Comparison of ENCODE assay signal across 27 cellular contexts in the genomic region with DNA sequence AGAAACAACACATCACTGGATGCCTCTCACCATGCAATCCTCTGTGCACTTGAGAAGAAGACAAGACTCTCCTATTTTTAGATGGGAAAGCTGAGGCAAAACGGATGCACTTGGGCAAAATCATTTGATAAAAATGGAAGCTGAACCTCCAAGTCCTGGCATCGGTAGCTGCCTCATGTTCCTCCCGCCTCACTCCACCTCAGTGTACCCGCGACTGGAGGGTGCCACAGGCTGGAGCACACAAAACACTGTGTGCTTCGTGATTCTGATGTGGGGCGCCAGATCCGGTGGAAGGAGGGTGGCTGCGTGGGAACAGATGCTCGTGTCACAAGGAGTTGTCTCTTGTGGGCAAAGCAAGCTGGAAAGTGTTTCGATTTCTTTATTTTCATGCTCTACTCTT. TPM values are rescaled to one million over a fixed set of nuclear protein-coding genes. Genes with fewer than 3 reads are reported as not detected.
DNase-seq lines count a peak whose midpoint lies in the region; ATAC-seq and TF ChIP-seq lines count a peak whose summit lies in the region.
"Had no signal": no experiment of that assay in that cellular context is flagged by ENCODE, and none has a peak within 500 bp of the region (broad histone marks: within the 10 kb centered on the region; RNA-seq: fewer than 3 reads in every experiment).

No MANE protein-coding gene starts in this region.

- H3K36me3 ChIP-seq in left ventricle myocardium inferior: no peaks in the 10 kb centered on the region
- H3K36me3 ChIP-seq in heart right ventricle: no peaks in the 10 kb centered on the region
- no peaks in the 10 kb centered on the region for H3K36me3 ChIP-seq in trophoblast cell (ENCODE audit: control insufficient read depth in 1 of 2, insufficient read depth in 2 of 2, low read length in 2 of 2)
- H3K36me3 ChIP-seq in thymus (ENCODE audit: control insufficient read depth, insufficient read depth): no peaks in the 10 kb centered on the region
- H3K36me3 ChIP-seq: MG63, Peyer's patch had no signal

- H3K9ac ChIP-seq in trophoblast cell (ENCODE audit: low read length): no peak overlapping the region
- H3K9ac ChIP-seq: GM23248 had no signal

- H3K18ac ChIP-seq in trophoblast cell (ENCODE audit: low read length): no peak overlapping the region

- H3K4me3 ChIP-seq in left ventricle myocardium inferior: no peak overlapping the region
- H3K4me3 ChIP-seq in heart right ventricle: no peak overlapping the region
- H3K4me3 ChIP-seq in trophoblast cell (ENCODE audit: low read depth, low read length): peak overlapping the region; percentile 42
- no peak overlapping the region for H3K4me3 ChIP-seq in thymus (ENCODE audit: low read length)
- H3K4me3 ChIP-seq: GM23248, K562, MG63, Peyer's patch had no signal

- H3K27ac ChIP-seq in left ventricle myocardium inferior (replicated peaks) (peak overlapping the region; percentile 12), heart right ventricle (peak overlapping the region in 3 of 10 donors; percentile 31 to 35 (median 32)), trophoblast cell (ENCODE audit: low read depth, low read length) (no peak overlapping the region), thymus (ENCODE audit: low read depth) (peak overlapping the region; percentile 56)
- H3K27ac ChIP-seq: 22Rv1, GM23248, Peyer's patch had no signal

- 86% methylated on average over 11 of the region's 11 CpGs for WGBS in heart right ventricle, 2 donors
- WGBS in trophoblast cell (ENCODE audit: extremely low coverage, insufficient coverage, insufficient read length): no CpG with 5 or more reads among the region's 11 CpGs
- WGBS in thymus: 93% methylated on average over 11 of the region's 11 CpGs

- H3K79me1 ChIP-seq in trophoblast cell (ENCODE audit: low read length): peaks cover 4% of the 10 kb centered on the region

- H3K27me3 ChIP-seq in left ventricle myocardium inferior (ENCODE audit: low read depth) (no peaks in the 10 kb centered on the region), heart right ventricle (no peaks in the 10 kb centered on the region), trophoblast cell (ENCODE audit: insufficient read depth, low read length) (no peaks in the 10 kb centered on the region), thymus (ENCODE audit: control insufficient read depth, insufficient read depth) (no peaks in the 10 kb centered on the region)
- H3K27me3 ChIP-seq: MG63, Peyer's patch had no signal

- intact Hi-C loops in left ventricle myocardium inferior (cut with micrococcal nuclease) (no loop called here), heart right ventricle (cut with DNase I) (no loop called here)

- H2BK12ac ChIP-seq in trophoblast cell (ENCODE audit: low read length): peak overlapping the region; percentile 31

- peak overlapping the region; percentile 1 for H4K91ac ChIP-seq in trophoblast cell (ENCODE audit: low read depth, low read length)

- H3K14ac ChIP-seq in trophoblast cell (ENCODE audit: low read length): no peak overlapping the region

- DNase-seq in left ventricle myocardium inferior (no peak), heart right ventricle (no peak), middle frontal gyrus (ENCODE audit: extremely low spot score, low spot score) (peak; percentile 74), trophoblast cell (no peak), AG20443 (ENCODE audit: low spot score) (no peak), NCI-H2107 treated with DMSO at 0.1 percent for 48 hours (lab: John Stamatoyannopoulos, UW; ENCODE audit: unreplicated experiment) (no peak)
- DNase-seq: AML-193; C1 segment of cervical spinal cord; CD8-positive, alpha-beta T cell; DND-41; H9; HFFc6; NCI-H1436; NCI-H1930; NCI-H2227 treated with DMSO at 0.1 percent for 48 hours; NCI-H510A treated with DMSO at 0.1 percent for 48 hours; NCI-H774; Peyer's patch had no signal

- H4K8ac ChIP-seq in trophoblast cell (ENCODE audit: low read depth, low read length): no peak overlapping the region

- ATAC-seq in heart right ventricle: no peak
- ATAC-seq in HG03342 (IDR thresholded peaks at IDR 0.05; ENCODE audit: unreplicated experiment): no peak
- ATAC-seq: CD8-positive, alpha-beta T cell; HepG2; K562 had no signal

- no peak overlapping the region for H4K12ac ChIP-seq in trophoblast cell (ENCODE audit: low read depth, low read length)

- H2BK5ac ChIP-seq in trophoblast cell (ENCODE audit: low read depth, low read length, poor library complexity): no peak overlapping the region

- TF ChIP-seq CTCF in left ventricle myocardium inferior (IDR thresholded peaks at IDR 0.05; ENCODE audit: borderline replicate concordance) (no peak), heart right ventricle (IDR thresholded peaks at IDR 0.05) (no peak)

- no peak overlapping the region for H3K23ac ChIP-seq in trophoblast cell (ENCODE audit: low read length)

- H3K9me3 ChIP-seq in left ventricle myocardium inferior (replicated peaks): no peaks in the 10 kb centered on the region
- no peaks in the 10 kb centered on the region for H3K9me3 ChIP-seq in heart right ventricle
- H3K9me3 ChIP-seq in trophoblast cell (ENCODE audit: insufficient read depth, low read depth, low read length): no peaks in the 10 kb centered on the region
- no peaks in the 10 kb centered on the region for H3K9me3 ChIP-seq in thymus (ENCODE audit: control insufficient read depth)
- H3K9me3 ChIP-seq: MG63, Peyer's patch had no signal

- no peak overlapping the region for H3K4ac ChIP-seq in trophoblast cell (ENCODE audit: low read depth, low read length)

- no peak overlapping the region for H2AK5ac ChIP-seq in trophoblast cell (ENCODE audit: low read length)

- H2AFZ ChIP-seq in trophoblast cell (ENCODE audit: insufficient read depth, low read length, poor library complexity): no peak overlapping the region
- H2AFZ ChIP-seq: GM23248 had no signal

- H3K4me1 ChIP-seq in left ventricle myocardium inferior (peaks cover 17% of the 10 kb centered on the region), heart right ventricle (peaks cover 0 to 27% (median 12%) of the 10 kb centered on the region in 9 donors), trophoblast cell (ENCODE audit: control insufficient read depth in 1 of 2, insufficient read depth in 2 of 2, low read length in 2 of 2) (peaks cover 2 to 4% of the 10 kb centered on the region in 2 experiments), thymus (ENCODE audit: control insufficient read depth, insufficient read depth, low read length) (no peaks in the 10 kb centered on the region)
- H3K4me1 ChIP-seq: Peyer's patch had no signal

- no peaks in the 10 kb centered on the region for H3K79me2 ChIP-seq in trophoblast cell (ENCODE audit: control insufficient read depth, insufficient read depth, low read length, poor library complexity)

- H3K4me2 ChIP-seq in trophoblast cell (ENCODE audit: low read length): no peak overlapping the region

- no peak overlapping the region for H2BK120ac ChIP-seq in trophoblast cell (ENCODE audit: insufficient read depth, low read length, poor library complexity)

RNA-seq across cellular contexts. Expression of gene TAS2R41, which starts 41.3 kb away (rescaled TPM):
- total RNA-seq in left ventricle myocardium inferior (not detected), heart right ventricle (under 1 TPM in 1 of 10 donors, not detected in 9; 0.40 TPM)
- polyA plus RNA-seq in heart right ventricle (not detected), thymus (0.02 TPM)
- not detected in 2 replicates for polyA plus RNA-seq in trophoblast cell (2013)
- total RNA-seq: CD8-positive, alpha-beta T cell; GM23248; H9; HepG2; HFFc6; K562; LHCN-M2; OCI-LY7; Peyer's patch had no signal
- polyA plus RNA-seq: GM23248, HepG2, K562 had no signal

RNA-seq across cellular contexts. Expression of gene CTAGE15, which starts 52.7 kb away (rescaled TPM):
- total RNA-seq in left ventricle myocardium inferior: not detected
- under 1 TPM in 2 of 10 donors, not detected in 8; 0.13 TPM for total RNA-seq in heart right ventricle
- polyA plus RNA-seq in heart right ventricle: under 1 TPM in 1 of 2 donors, not detected in 1; 0.01 TPM
- polyA plus RNA-seq in trophoblast cell (2013): 0.16 and 0.21 TPM in 2 replicates
- 0.27 TPM for polyA plus RNA-seq in thymus
- total RNA-seq: GM23248, HepG2, OCI-LY7 had no signal
- polyA plus RNA-seq: GM23248, HepG2 had no signal
